ENCODE assay signal across 9 cellular contexts in genomic region chr12:89162704-89163261, GRCh38.
DNase-seq lines count a peak whose midpoint lies in the region; ATAC-seq, FAIRE-seq and TF ChIP-seq lines count a peak whose summit lies in the region.
"Had no signal": no experiment of that assay in that cellular context is flagged by ENCODE, and none has a peak within 500 bp of the region (broad histone marks: within the 10 kb centered on the region; RNA-seq: fewer than 3 reads in every experiment).

No MANE protein-coding gene starts in this region.

- no peaks in the 10 kb centered on the region for H3K9me3 Mint-ChIP-seq in astrocyte (ENCODE audit: unreplicated experiment)

- no peaks in the 10 kb centered on the region for H3K9me3 ChIP-seq in astrocyte (ENCODE audit: insufficient read depth, low read depth, low read length)

- TF ChIP-seq CTCF in astrocyte (IDR thresholded peaks at IDR 0.05; ENCODE audit: insufficient read depth, low read depth, low read length) = no peak

- no peaks in the 10 kb centered on the region for H3K36me3 Mint-ChIP-seq in astrocyte (ENCODE audit: low read depth, unreplicated experiment)

- peaks cover 37% of the 10 kb centered on the region for H3K4me1 ChIP-seq in astrocyte (ENCODE audit: insufficient read depth, low read length)

- no peaks in the 10 kb centered on the region for H3K27me3 Mint-ChIP-seq in astrocyte (ENCODE audit: low read depth, unreplicated experiment)

- H3K4me2 ChIP-seq in astrocyte (ENCODE audit: low read length) = peak overlapping the region; percentile 27

- no peak overlapping the region for H3K4me3 Mint-ChIP-seq in astrocyte (ENCODE audit: unreplicated experiment)
- H3K4me3 Mint-ChIP-seq: T-helper 1 cell treated with Interleukin-12 subunit alpha and Interleukin-12 subunit beta and Interleukin-4 antibody, amounts not matched to agents 30 μg/mL and 1 μg/mL, for 36 hours had no signal

- peak overlapping the region; percentile 35 for H2AFZ ChIP-seq in astrocyte (ENCODE audit: low read depth, low read length)

- H3K9ac ChIP-seq in astrocyte (ENCODE audit: low read length) = peak overlapping the region; percentile 42

- H3K79me2 ChIP-seq in astrocyte (ENCODE audit: insufficient read depth, low read length) = no peaks in the 10 kb centered on the region

- H3K27me3 ChIP-seq in astrocyte (ENCODE audit: insufficient read depth, low read length) = no peaks in the 10 kb centered on the region

- ATAC-seq in GM21717 (IDR thresholded peaks at IDR 0.05; ENCODE audit: unreplicated experiment) = no peak

- DNase-seq in H4 (ENCODE audit: low spot score) (peak; percentile 29), RPMI7951 (ENCODE audit: low read depth) (peak; percentile 98), astrocyte (ENCODE audit: low read depth) (peak; percentile 98), left kidney (ENCODE audit: low read depth, low spot score) (peak; percentile 33), NCI-H1694 (lab: John Stamatoyannopoulos, UW) (no peak), SHP77 (lab: John Stamatoyannopoulos, UW) (no peak)
- DNase-seq in stimulated activated CD8-positive, alpha-beta memory T cell treated with anti-CD3 and anti-CD28 coated beads, Interleukin-12 subunit alpha, Interleukin-12 subunit beta, amount 100 ng/mL, for 24 hours (ENCODE audit: extremely low read depth) = peak; percentile 42

- FAIRE-seq in astrocyte (lab: Jason Lieb, UNC) = peak; percentile 95

- no peaks in the 10 kb centered on the region for H4K20me1 ChIP-seq in astrocyte (ENCODE audit: insufficient read depth, low read length)

- H3K4me1 Mint-ChIP-seq in astrocyte (ENCODE audit: low read depth, unreplicated experiment) = no peaks in the 10 kb centered on the region

- no peaks in the 10 kb centered on the region for H3K36me3 ChIP-seq in astrocyte (ENCODE audit: insufficient read depth, low read length)

- no peak overlapping the region for H3K27ac Mint-ChIP-seq in astrocyte (ENCODE audit: unreplicated experiment)
- H3K27ac Mint-ChIP-seq: T-helper 1 cell treated with Interleukin-12 subunit alpha and Interleukin-12 subunit beta and Interleukin-4 antibody, amounts not matched to agents 30 μg/mL and 1 μg/mL, for 36 hours had no signal

- peak overlapping the region; percentile 86 for H3K27ac ChIP-seq in astrocyte (ENCODE audit: low read depth, low read length)

- no peak overlapping the region for H3K4me3 ChIP-seq in astrocyte (ENCODE audit: insufficient read depth, low read depth, low read length)

Comparison
In these comparisons a context has a peak if more than half of its experiments do, and no peak if none do; other contexts are left out.
1. DNase-seq: peak in H4 (single experiment), RPMI7951 (single experiment), astrocyte (single experiment), left kidney (single experiment) and stimulated activated CD8-positive, alpha-beta memory T cell treated with anti-CD3 and anti-CD28 coated beads, Interleukin-12 subunit alpha, Interleukin-12 subunit beta, amount 100 ng/mL, for 24 hours (single experiment); none in NCI-H1694 (single experiment) and SHP77 (0 of 2).